22 cellular contexts compared by ENCODE assay signal in genomic region chr13:104181526-104182231, GRCh38.
"Had no signal": no experiment of that assay in that cellular context is flagged by ENCODE, and none has a peak within 500 bp of the region (broad histone marks: within the 10 kb centered on the region; RNA-seq: fewer than 3 reads in every experiment).

No MANE protein-coding gene starts in this region.

- H3K27me3 ChIP-seq: colonic mucosa, hepatocyte, spleen, tibial artery, upper lobe of right lung, vagina had no signal

- H3K9me3 ChIP-seq: colonic mucosa, mucosa of descending colon, tibial artery, upper lobe of right lung, vagina had no signal

- H3K27ac ChIP-seq: colonic mucosa, hepatocyte, spleen, tibial artery, upper lobe of right lung, vagina had no signal

- H3K4me3 ChIP-seq: colonic mucosa, hepatocyte, mucosa of descending colon, spleen, tibial artery, upper lobe of right lung, vagina had no signal

- H3K4me1 ChIP-seq: colonic mucosa, spleen, tibial artery, upper lobe of right lung, vagina had no signal

- H3K27ac Mint-ChIP-seq: naive thymus-derived CD8-positive, alpha-beta T cell; stimulated activated memory B cell treated with anti-CD40 and anti-IgM and Interleukin-4, amounts not matched to agents 10 μg/mL and 1 μg/mL and 100 μg/mL, for 72 hours; stimulated activated naive CD8-positive, alpha-beta T cell treated with anti-CD3 and anti-CD28 coated beads, Interleukin-15, Interleukin-2, amounts not matched to agents 100 ng/mL and 50 ng/mL, for 24 hours had no signal

- H3K36me3 ChIP-seq: colonic mucosa, spleen, tibial artery, upper lobe of right lung, vagina had no signal

- ATAC-seq: left lobe of liver; mucosa of descending colon; naive thymus-derived CD8-positive, alpha-beta T cell; sciatic nerve; stimulated activated memory B cell treated with anti-CD40 and anti-IgM and Interleukin-4, amounts not matched to agents 10 μg/mL and 1 μg/mL and 100 μg/mL, for 72 hours; upper lobe of right lung had no signal

- DNase-seq: colonic mucosa; dermis blood vessel endothelial cell; foreskin melanocyte; head of caudate nucleus; kidney glomerular epithelial cell; mammary epithelial cell; mucosa of descending colon; naive thymus-derived CD8-positive, alpha-beta T cell; posterior cingulate gyrus; spleen; stimulated activated CD4-positive, alpha-beta T cell treated with anti-CD3 and anti-CD28 coated beads, Interleukin-15, amount 100 ng/mL, for 24 hours; stimulated activated CD4-positive, alpha-beta T cell treated with anti-CD3 and anti-CD28 coated beads, Interleukin-1b, Interleukin-23, amount 100 ng/mL, for 48 hours; stimulated activated CD4-positive, alpha-beta T cell treated with anti-CD3 and anti-CD28 coated beads, Interleukin-4, amount 100 ng/mL, for 24 hours; tibial artery; upper lobe of right lung had no signal

- H3K4me1 Mint-ChIP-seq: naive thymus-derived CD8-positive, alpha-beta T cell; neural crest cell; stimulated activated memory B cell treated with anti-CD40 and anti-IgM and Interleukin-4, amounts not matched to agents 10 μg/mL and 1 μg/mL and 100 μg/mL, for 72 hours had no signal

- H3K9me3 Mint-ChIP-seq: stimulated activated naive CD8-positive, alpha-beta T cell treated with anti-CD3 and anti-CD28 coated beads, Interleukin-15, Interleukin-2, amounts not matched to agents 100 ng/mL and 50 ng/mL, for 24 hours had no signal

- H3K36me3 Mint-ChIP-seq: naive thymus-derived CD8-positive, alpha-beta T cell; stimulated activated memory B cell treated with anti-CD40 and anti-IgM and Interleukin-4, amounts not matched to agents 10 μg/mL and 1 μg/mL and 100 μg/mL, for 72 hours had no signal

- H3K4me3 Mint-ChIP-seq: naive thymus-derived CD8-positive, alpha-beta T cell; neural crest cell; stimulated activated memory B cell treated with anti-CD40 and anti-IgM and Interleukin-4, amounts not matched to agents 10 μg/mL and 1 μg/mL and 100 μg/mL, for 72 hours; stimulated activated naive CD8-positive, alpha-beta T cell treated with anti-CD3 and anti-CD28 coated beads, Interleukin-15, Interleukin-2, amounts not matched to agents 100 ng/mL and 50 ng/mL, for 24 hours had no signal

- H3K27me3 Mint-ChIP-seq: naive thymus-derived CD8-positive, alpha-beta T cell; stimulated activated memory B cell treated with anti-CD40 and anti-IgM and Interleukin-4, amounts not matched to agents 10 μg/mL and 1 μg/mL and 100 μg/mL, for 72 hours; stimulated activated naive CD8-positive, alpha-beta T cell treated with anti-CD3 and anti-CD28 coated beads, Interleukin-15, Interleukin-2, amounts not matched to agents 100 ng/mL and 50 ng/mL, for 24 hours had no signal
